Comparison of ENCODE assay signal across 1 cellular context in the genomic region with DNA sequence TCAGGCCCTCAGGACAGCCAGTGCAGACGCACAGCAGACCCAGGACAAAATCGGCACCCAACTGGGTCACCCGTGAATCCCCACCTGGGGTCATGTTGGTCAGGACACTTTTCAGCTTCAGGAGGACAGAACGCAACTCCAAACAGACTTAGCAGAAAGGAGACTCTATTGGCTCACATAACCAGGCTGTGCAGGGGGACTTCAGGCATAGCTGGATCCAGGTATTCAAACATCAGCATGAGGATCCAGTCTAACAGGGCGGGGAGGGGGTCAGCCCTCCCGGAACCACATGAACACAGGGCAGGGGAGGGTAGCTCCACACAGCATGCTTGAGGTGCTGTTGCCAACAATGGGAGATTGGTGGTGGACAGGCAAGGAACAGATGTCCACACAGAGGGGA.
TF ChIP-seq lines count a peak whose summit lies in the region.

No MANE protein-coding gene starts in this region.

TF ChIP-seq in HepG2, 621 proteins besides CTCF, POLR2A, EP300 and RAD21:
- peak; percentile 97 for TF ChIP-seq ZNF329 (CRISPR knock-in tag; IDR thresholded peaks at IDR 0.05; ENCODE audit: low read depth)
- no peak for TF ChIP-seq ZNF547 (CRISPR knock-in tag; IDR thresholded peaks at IDR 0.05)
